Comparison of ENCODE assay signal across 8 cellular contexts in genomic region chr11:7020183-7020917, GRCh38. TPM values are rescaled to one million over a fixed set of nuclear protein-coding genes. Genes with fewer than 3 reads are reported as not detected.
DNase-seq lines count a peak whose midpoint lies in the region; ATAC-seq and TF ChIP-seq lines count a peak whose summit lies in the region.

NLRP14 (plus strand) TSS chr11:7020479; CDS start chr11:7038587, 18,108 bp downstream.
ZNF214 (minus strand) TSS chr11:7020346; CDS start chr11:7002835, 17,511 bp downstream.

- H3K9me3 ChIP-seq in mucosa of descending colon (no peaks in the 10 kb centered on the region), uterus (no peaks in the 10 kb centered on the region)

- H3K36me3 ChIP-seq in mucosa of descending colon (ENCODE audit: low read depth) (no peaks in the 10 kb centered on the region), uterus (no peaks in the 10 kb centered on the region)

- peak; percentile 92 for DNase-seq in ACHN
- DNase-seq in NCI-H1105 (lab: John Stamatoyannopoulos, UW), result peak; percentile 56
- DNase-seq in fibroblast of mammary gland (ENCODE audit: low read depth), result peak; percentile 90
- DNase-seq in mucosa of descending colon, result peak; percentile 93 to 99 (median 95)
- peak; percentile 93 to 96 for DNase-seq in uterus

- ATAC-seq in GM18909 (IDR thresholded peaks at IDR 0.05; ENCODE audit: poor library complexity, unreplicated experiment), result peak; percentile 78
- ATAC-seq in mucosa of descending colon, result peak; percentile 99
- no peak for ATAC-seq in GM19397 (IDR thresholded peaks at IDR 0.05; ENCODE audit: unreplicated experiment)

- TF ChIP-seq POLR2A in uterus (IDR thresholded peaks at IDR 0.05), result no peak

- TF ChIP-seq CTCF in WI38 (IDR thresholded peaks at IDR 0.05; ENCODE audit: low read depth, low read length) (no peak), fibroblast of mammary gland (conservative IDR thresholded peaks at IDR 0.05; ENCODE audit: control insufficient read depth, insufficient read depth, low read depth, low read length) (no peak), mucosa of descending colon (IDR thresholded peaks at IDR 0.05) (no peak), uterus (IDR thresholded peaks at IDR 0.05) (no peak)

- intact Hi-C loops in mucosa of descending colon (cut with DNase I, micrococcal nuclease), result no loop called here
- intact Hi-C loops in uterus (cut with DNase I; ENCODE audit: low total_unique reads), result no loop called here

- H3K27me3 ChIP-seq in uterus, result peaks cover 0 to 4% of the 10 kb centered on the region in 2 donors

- in situ Hi-C loops in ACHN (cut with HindIII; ENCODE audit: low pct_ligation_motif_present, low pct_unique_long_range_greater_than_20kb, low sequenced_read_pairs), result no loop called here

- H3K27ac ChIP-seq in uterus, result peak within 1 kb of the TSS; percentile 81 to 92

- H3K4me3 ChIP-seq in WI38 (ENCODE audit: low read depth, low read length) (peak within 1 kb of the TSS; percentile 63), fibroblast of mammary gland (ENCODE audit: control insufficient read depth, low read depth, low read length) (peak within 1 kb of the TSS; percentile 93), mucosa of descending colon (peak within 1 kb of the TSS; percentile 38), uterus (peak within 1 kb of the TSS; percentile 61 to 67)

- no peaks in the 10 kb centered on the region for H3K4me1 ChIP-seq in mucosa of descending colon (ENCODE audit: low read depth)
- H3K4me1 ChIP-seq in uterus, result peaks cover 0 to 9% of the 10 kb centered on the region in 2 donors

RNA-seq across cellular contexts. Expression of gene NLRP14, which starts in this region (rescaled TPM):
- under 1 TPM; 0.17 to 0.25 (median 0.24) TPM for total RNA-seq in mucosa of descending colon
- under 1 TPM in 2 of 4 donors, not detected in 2; 0.24 to 0.35 TPM for total RNA-seq in uterus

RNA-seq across cellular contexts. Expression of gene ZNF214, which starts in this region (rescaled TPM):
- total RNA-seq in mucosa of descending colon (1 to 10 TPM; 1.8 to 4.0 (median 3.4) TPM), uterus (10 to 100 TPM in 1 of 4 donors, 1 to 10 TPM in 3; 2.9 to 23.8 (median 4.7) TPM)

Comparison
In these comparisons a context has a peak if more than half of its experiments do, and no peak if none do; other contexts are left out.
1. H3K4me3 ChIP-seq: peak in every context shown above with its lines; median percentile 93 in fibroblast of mammary gland; 64 in uterus; 63 in WI38; 38 in mucosa of descending colon.